Comparison of ENCODE assay signal across 8 cellular contexts in genomic region chr12:52036587-52037171, GRCh38. TPM values are rescaled to one million over a fixed set of nuclear protein-coding genes. Genes with fewer than 3 reads are reported as not detected.
DNase-seq lines count a peak whose midpoint lies in the region; ATAC-seq, FAIRE-seq and TF ChIP-seq lines count a peak whose summit lies in the region.

No MANE protein-coding gene starts in this region.

- intact Hi-C loops in left ventricle myocardium superior (cut with micrococcal nuclease) = no loop called here
- intact Hi-C loops in prostate gland (cut with DNase I) = no loop called here

- H3K9me3 Mint-ChIP-seq in IgD-negative memory B cell = no peaks in the 10 kb centered on the region

- peak; percentile 83 for TF ChIP-seq POLR2A in prostate gland (IDR thresholded peaks at IDR 0.05)

- 6% methylated on average over 46 of the region's 53 CpGs for WGBS in prostate gland

- peak overlapping the region; percentile 92 to 97 for H3K27ac ChIP-seq in prostate gland

- peak overlapping the region; percentile 87 for H3K4me3 ChIP-seq in BJ (ENCODE audit: low read depth, low read length)
- H3K4me3 ChIP-seq in prostate gland = peak overlapping the region; percentile 65 to 66

- DNase-seq in BJ (ENCODE audit: low read depth) = no peak
- peak; percentile 64 to 90 (median 85) for DNase-seq in T-helper 1 cell
- DNase-seq in amygdala (lab: John Stamatoyannopoulos, UW) = peak in 48 of 56 donors; percentile 25 to 87 (median 67)
- peak; percentile 95 for DNase-seq in left ventricle myocardium superior
- DNase-seq in prostate gland (ENCODE audit: low spot score) = peak; percentile 90
- DNase-seq in urothelium cell line (ENCODE audit: low spot score) = peak; percentile 90

- no peaks in the 10 kb centered on the region for H3K9me3 ChIP-seq in prostate gland

- H3K36me3 ChIP-seq in BJ (ENCODE audit: control insufficient read depth, insufficient read depth, low read length) (no peaks in the 10 kb centered on the region), prostate gland (no peaks in the 10 kb centered on the region)

- H3K4me3 Mint-ChIP-seq in IgD-negative memory B cell = peak overlapping the region; percentile 65 to 87 (median 80)

- CTCF ChIA-PET in BJ (lab: Yijun Ruan, JAX) = interaction anchor here (2.3 to 24.9 kb wide), 4 partner anchors 13 to 45 kb away, joined by 7 to 974 read pairs (median 62); partner anchors contain the start of genes ATG101, NR4A1 and SMIM41

- TF ChIP-seq CTCF in BJ (IDR thresholded peaks at IDR 0.05; ENCODE audit: insufficient read depth, low read depth, low read length) (no peak), prostate gland (IDR thresholded peaks at IDR 0.05) (peak in 2 of 4 experiments; percentile 8 to 21)

- H3K4me1 ChIP-seq in prostate gland (replicated peaks) = peaks cover 5% of the 10 kb centered on the region

- no peaks in the 10 kb centered on the region for H3K36me3 Mint-ChIP-seq in IgD-negative memory B cell

- H3K27ac Mint-ChIP-seq in IgD-negative memory B cell = peak overlapping the region; percentile 59 to 92 (median 63)

- ATAC-seq in GM19372 (IDR thresholded peaks at IDR 0.05; ENCODE audit: low read depth, unreplicated experiment) = peak; percentile 51
- peak; percentile 58 for ATAC-seq in left ventricle myocardium superior

- no peaks in the 10 kb centered on the region for H3K27me3 Mint-ChIP-seq in IgD-negative memory B cell

- H3K27me3 ChIP-seq in BJ (ENCODE audit: control insufficient read depth, insufficient read depth, low read length) (no peaks in the 10 kb centered on the region), prostate gland (replicated peaks; ENCODE audit: insufficient read depth) (no peaks in the 10 kb centered on the region)

- peak; percentile 23 for FAIRE-seq in urothelium cell line (lab: Jason Lieb, UNC)

- POLR2A ChIA-PET in BJ (lab: Charles Lee) = no interaction called here

- peaks cover 19 to 26% (median 22%) of the 10 kb centered on the region in 3 donors for H3K4me1 Mint-ChIP-seq in IgD-negative memory B cell

RNA-seq across cellular contexts. Expression of gene NR4A1, which starts 14.6 kb away (rescaled TPM):
- polyA plus RNA-seq in BJ (2011; rRNA removed) (9.8 and 18.6 TPM in 2 replicates), IgD-negative memory B cell (9.3 TPM)
- polyA minus RNA-seq in BJ (2011; rRNA and poly(A)+ RNA removed) = 17.9 and 21.8 TPM in 2 replicates
- total RNA-seq in left ventricle myocardium superior (58.9 TPM), prostate gland (100 to 1,000 TPM in 1 of 2 donors, 10 to 100 TPM in 1; 85.1 to 125 TPM)

RNA-seq across cellular contexts. Expression of gene TAMALIN, which starts 29.9 kb away (rescaled TPM):
- polyA plus RNA-seq in BJ (2011; rRNA removed) = 0.96 and 1.3 TPM in 2 replicates
- 0.38 and 0.46 TPM in 2 replicates for polyA minus RNA-seq in BJ (2011; rRNA and poly(A)+ RNA removed)
- polyA plus RNA-seq in IgD-negative memory B cell = 6.4 TPM
- total RNA-seq in left ventricle myocardium superior = 22.2 TPM
- 10 to 100 TPM; 16.5 to 38.6 TPM for total RNA-seq in prostate gland

RNA-seq across cellular contexts. Expression of gene ATG101, which starts 33.1 kb away (rescaled TPM):
- 115 and 163 TPM in 2 replicates for polyA plus RNA-seq in BJ (2011; rRNA removed)
- polyA minus RNA-seq in BJ (2011; rRNA and poly(A)+ RNA removed) = 68.6 and 88.6 TPM in 2 replicates
- 25.4 TPM for polyA plus RNA-seq in IgD-negative memory B cell
- 26.5 TPM for total RNA-seq in left ventricle myocardium superior
- total RNA-seq in prostate gland = 10 to 100 TPM; 60.0 to 64.1 TPM

RNA-seq across cellular contexts. Expression of gene SMIM41, which starts 42.8 kb away (rescaled TPM):
- polyA plus RNA-seq in BJ (2011; rRNA removed) = 0.05 TPM in 1 of 2 replicates, not detected in the other
- not detected in 2 replicates for polyA minus RNA-seq in BJ (2011; rRNA and poly(A)+ RNA removed)
- polyA plus RNA-seq in IgD-negative memory B cell = not detected
- not detected for total RNA-seq in left ventricle myocardium superior
- total RNA-seq in prostate gland = 10 to 100 TPM in 1 of 2 donors, 1 to 10 TPM in 1; 7.5 to 30.2 TPM
